In the genomic region with DNA sequence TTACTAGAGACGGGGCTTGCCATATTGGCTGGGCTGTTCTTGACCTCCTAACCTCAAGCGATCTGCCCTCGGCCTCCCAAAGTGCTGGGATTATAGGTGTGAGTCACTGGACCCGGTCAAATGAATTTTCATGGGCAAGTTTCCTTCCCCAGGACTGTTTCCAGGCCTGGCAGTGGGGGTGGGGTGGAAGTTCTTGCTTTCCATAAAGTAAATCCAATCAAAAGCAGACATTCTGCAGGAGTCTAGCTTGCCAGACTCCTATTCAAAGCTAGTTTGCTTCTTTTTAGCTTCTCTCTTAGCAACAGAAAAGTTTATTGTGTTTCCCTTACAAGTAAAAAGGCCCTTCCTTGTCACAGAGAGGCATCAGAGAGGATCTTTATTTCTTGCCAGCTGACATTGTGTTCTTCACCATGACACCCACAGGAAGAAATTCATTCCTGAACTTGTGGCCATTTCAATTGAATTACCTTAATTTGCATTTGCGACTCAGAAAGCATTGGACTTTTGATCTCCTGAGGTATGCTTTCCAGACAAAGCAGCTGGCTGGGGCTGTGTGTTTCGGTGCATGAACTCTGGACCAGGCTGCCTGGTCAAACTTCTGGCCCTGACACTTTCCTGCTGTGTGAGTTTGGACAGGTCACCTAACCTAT, we compare ENCODE assay signal across 16 cellular contexts. TPM values are rescaled to one million over a fixed set of nuclear protein-coding genes. Genes with fewer than 3 reads are reported as not detected.
DNase-seq lines count a peak whose midpoint lies in the region; ATAC-seq and TF ChIP-seq lines count a peak whose summit lies in the region.
"Had no signal": no experiment of that assay in that cellular context is flagged by ENCODE, and none has a peak within 500 bp of the region (broad histone marks: within the 10 kb centered on the region; RNA-seq: fewer than 3 reads in every experiment).

No MANE protein-coding gene starts in this region.

- H2AFZ ChIP-seq in hepatocyte, result no peak overlapping the region

- CTCF ChIA-PET in activated CD4-positive, alpha-beta T cell treated with anti-CD3 and anti-CD28 coated beads, Interleukin-2, amount 10 ng/mL, durations not matched to agents 7 days and 5 days (lab: Charles Lee), result no interaction called here

- peak overlapping the region; percentile 79 for H3K27ac ChIP-seq in hepatocyte
- H3K27ac ChIP-seq: BLaER1 treated with 17β-estradiol and CSF1 and Interleukin-3, amounts not matched to agents 10 nM and 100 nM; SK-N-MC had no signal

- H3K9me3 ChIP-seq in hepatocyte (ENCODE audit: low read depth), result no peaks in the 10 kb centered on the region
- H3K9me3 ChIP-seq: BLaER1 treated with 17β-estradiol and CSF1 and Interleukin-3, amounts not matched to agents 10 nM and 100 nM had no signal

- peaks cover 22% of the 10 kb centered on the region for H3K4me1 ChIP-seq in hepatocyte (ENCODE audit: insufficient read depth)
- H3K4me1 ChIP-seq: BLaER1 treated with 17β-estradiol and CSF1 and Interleukin-3, amounts not matched to agents 10 nM and 100 nM had no signal

- no peak for TF ChIP-seq CTCF in hepatocyte (IDR thresholded peaks at IDR 0.05; ENCODE audit: poor library complexity)

- no peaks in the 10 kb centered on the region for H3K27me3 Mint-ChIP-seq in activated CD4-positive, alpha-beta T cell treated with anti-CD3 and anti-CD28 coated beads, Interleukin-2, amount 10 ng/mL, durations not matched to agents 7 days and 5 days
- H3K27me3 Mint-ChIP-seq: activated naive CD4-positive, alpha-beta T cell treated with anti-CD3 and anti-CD28 coated beads, Interleukin-2, amount 50 U/mL, for 24 hours had no signal

- peak overlapping the region; percentile 43 for H3K4me2 ChIP-seq in hepatocyte
- H3K4me2 ChIP-seq: BLaER1 treated with 17β-estradiol and CSF1 and Interleukin-3, amounts not matched to agents 10 nM and 100 nM had no signal

- H3K27me3 ChIP-seq in hepatocyte, result no peaks in the 10 kb centered on the region
- H3K27me3 ChIP-seq: BLaER1 treated with 17β-estradiol and CSF1 and Interleukin-3, amounts not matched to agents 10 nM and 100 nM had no signal

- no peaks in the 10 kb centered on the region for H3K36me3 Mint-ChIP-seq in activated CD4-positive, alpha-beta T cell treated with anti-CD3 and anti-CD28 coated beads, Interleukin-2, amount 10 ng/mL, durations not matched to agents 7 days and 5 days (ENCODE audit: low read depth)
- H3K36me3 Mint-ChIP-seq: activated naive CD4-positive, alpha-beta T cell treated with anti-CD3 and anti-CD28 coated beads, Interleukin-2, amount 50 U/mL, for 24 hours; natural killer cell had no signal

- H3K4me3 ChIP-seq in hepatocyte, result no peak overlapping the region
- H3K4me3 ChIP-seq: BLaER1 treated with 17β-estradiol and CSF1 and Interleukin-3, amounts not matched to agents 10 nM and 100 nM had no signal

- no peak overlapping the region for H3K27ac Mint-ChIP-seq in activated CD4-positive, alpha-beta T cell treated with anti-CD3 and anti-CD28 coated beads, Interleukin-2, amount 10 ng/mL, durations not matched to agents 7 days and 5 days
- H3K27ac Mint-ChIP-seq: activated naive CD4-positive, alpha-beta T cell treated with anti-CD3 and anti-CD28 coated beads, Interleukin-2, amount 50 U/mL, for 24 hours; natural killer cell had no signal

- H3K4me3 Mint-ChIP-seq in activated CD4-positive, alpha-beta T cell treated with anti-CD3 and anti-CD28 coated beads, Interleukin-2, amount 10 ng/mL, durations not matched to agents 7 days and 5 days, result no peak overlapping the region
- H3K4me3 Mint-ChIP-seq: activated naive CD4-positive, alpha-beta T cell treated with anti-CD3 and anti-CD28 coated beads, Interleukin-2, amount 50 U/mL, for 24 hours; natural killer cell had no signal

- ATAC-seq in SK-N-SH treated with all-trans-retinoic acid at 6 μM for 48 hours, result peak; percentile 78
- ATAC-seq in GM21786 (IDR thresholded peaks at IDR 0.05; ENCODE audit: unreplicated experiment), result no peak
- ATAC-seq in HG02678 (IDR thresholded peaks at IDR 0.05; ENCODE audit: unreplicated experiment), result no peak
- ATAC-seq: natural killer cell; stimulated activated naive CD8-positive, alpha-beta T cell treated with anti-CD3 and anti-CD28 coated beads, Interleukin-15, Interleukin-2, amounts not matched to agents 100 U/mL and 50 U/mL, for 24 hours had no signal

- WGBS in hepatocyte (ENCODE audit: low lambda C conversion rate, missing lambda C conversion rate), result 15% methylated on average over 6 of the region's 6 CpGs

- no peaks in the 10 kb centered on the region for H4K20me1 ChIP-seq in hepatocyte (ENCODE audit: insufficient read depth, poor library complexity, severe bottlenecking)
- H4K20me1 ChIP-seq: BLaER1 treated with 17β-estradiol and CSF1 and Interleukin-3, amounts not matched to agents 10 nM and 100 nM had no signal

- peaks cover 13% of the 10 kb centered on the region for H3K79me2 ChIP-seq in hepatocyte

- POLR2A ChIA-PET in activated CD4-positive, alpha-beta T cell treated with anti-CD3 and anti-CD28 coated beads, Interleukin-2, amount 10 ng/mL, durations not matched to agents 7 days and 5 days (lab: Charles Lee), result no interaction called here

- H3K36me3 ChIP-seq in hepatocyte (replicated peaks; ENCODE audit: insufficient read depth, low read depth), result no peaks in the 10 kb centered on the region
- H3K36me3 ChIP-seq: BLaER1 treated with 17β-estradiol and CSF1 and Interleukin-3, amounts not matched to agents 10 nM and 100 nM had no signal

- H3K4me1 Mint-ChIP-seq in activated CD4-positive, alpha-beta T cell treated with anti-CD3 and anti-CD28 coated beads, Interleukin-2, amount 10 ng/mL, durations not matched to agents 7 days and 5 days, result no peaks in the 10 kb centered on the region
- H3K4me1 Mint-ChIP-seq: activated naive CD4-positive, alpha-beta T cell treated with anti-CD3 and anti-CD28 coated beads, Interleukin-2, amount 50 U/mL, for 24 hours had no signal

- no peaks in the 10 kb centered on the region for H3K9me3 Mint-ChIP-seq in activated CD4-positive, alpha-beta T cell treated with anti-CD3 and anti-CD28 coated beads, Interleukin-2, amount 10 ng/mL, durations not matched to agents 7 days and 5 days
- H3K9me3 Mint-ChIP-seq: activated naive CD4-positive, alpha-beta T cell treated with anti-CD3 and anti-CD28 coated beads, Interleukin-2, amount 50 U/mL, for 24 hours had no signal

- DNase-seq in ELF-1 (ENCODE audit: low read depth, low spot score) (peak; percentile 55), hepatocyte (ENCODE audit: low spot score) (peak; percentile 62), putamen (ENCODE audit: low spot score) (peak; percentile 52), NCI-H345 (lab: John Stamatoyannopoulos, UW) (no peak)
- DNase-seq in activated CD4-positive, alpha-beta T cell treated with anti-CD3 and anti-CD28 coated beads, Interleukin-2, amount 10 ng/mL, durations not matched to agents 7 days and 5 days, result no peak
- DNase-seq: activated CD4-positive, alpha-beta T cell treated with anti-CD3 and anti-CD28 coated beads for 48 hours; effector CD8-positive, alpha-beta T cell; natural killer cell; NCI-H510A treated with DMSO at 0.1 percent for 48 hours; stimulated activated naive CD8-positive, alpha-beta T cell treated with anti-CD3 and anti-CD28 coated beads, Interleukin-15, Interleukin-2, amounts not matched to agents 100 U/mL and 50 U/mL, for 24 hours had no signal

- no peaks in the 10 kb centered on the region for H3K9me2 ChIP-seq in hepatocyte (replicated peaks; ENCODE audit: insufficient read depth)

TF ChIP-seq in SK-N-SH treated with all-trans-retinoic acid at 6 μM for 48 hours, 23 proteins besides CTCF, POLR2A, EP300 and RAD21:
- TF ChIP-seq, protein P1, sequence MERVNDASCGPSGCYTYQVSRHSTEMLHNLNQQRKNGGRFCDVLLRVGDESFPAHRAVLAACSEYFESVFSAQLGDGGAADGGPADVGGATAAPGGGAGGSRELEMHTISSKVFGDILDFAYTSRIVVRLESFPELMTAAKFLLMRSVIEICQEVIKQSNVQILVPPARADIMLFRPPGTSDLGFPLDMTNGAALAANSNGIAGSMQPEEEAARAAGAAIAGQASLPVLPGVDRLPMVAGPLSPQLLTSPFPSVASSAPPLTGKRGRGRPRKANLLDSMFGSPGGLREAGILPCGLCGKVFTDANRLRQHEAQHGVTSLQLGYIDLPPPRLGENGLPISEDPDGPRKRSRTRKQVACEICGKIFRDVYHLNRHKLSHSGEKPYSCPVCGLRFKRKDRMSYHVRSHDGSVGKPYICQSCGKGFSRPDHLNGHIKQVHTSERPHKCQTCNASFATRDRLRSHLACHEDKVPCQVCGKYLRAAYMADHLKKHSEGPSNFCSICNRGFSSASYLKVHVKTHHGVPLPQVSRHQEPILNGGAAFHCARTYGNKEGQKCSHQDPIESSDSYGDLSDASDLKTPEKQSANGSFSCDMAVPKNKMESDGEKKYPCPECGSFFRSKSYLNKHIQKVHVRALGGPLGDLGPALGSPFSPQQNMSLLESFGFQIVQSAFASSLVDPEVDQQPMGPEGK (CRISPR knock-in tag; IDR thresholded peaks at IDR 0.05; ENCODE audit: borderline replicate concordance), result peak; percentile 55; the same call in 1 of the 2 replicates
- TF ChIP-seq TCF4 (CRISPR knock-in tag; IDR thresholded peaks at IDR 0.05; ENCODE audit: borderline replicate concordance), result no peak

RNA-seq across cellular contexts. Expression of a gene that starts 37.9 kb away (rescaled TPM):
- 23.1 and 25.1 TPM in 2 replicates for total RNA-seq in hepatocyte
- 17.4 and 20.2 TPM in 2 replicates for polyA plus RNA-seq in hepatocyte
- total RNA-seq in activated CD4-positive, alpha-beta T cell treated with anti-CD3 and anti-CD28 coated beads, Interleukin-2, amount 10 ng/mL, durations not matched to agents 7 days and 5 days, result not detected
- total RNA-seq: natural killer cell had no signal

Comparison
In these comparisons a context has a peak if more than half of its experiments do, and no peak if none do; other contexts are left out.
1. DNase-seq: peak in ELF-1 (single experiment), hepatocyte (single experiment) and putamen (single experiment); none in activated CD4-positive, alpha-beta T cell treated with anti-CD3 and anti-CD28 coated beads, Interleukin-2, amount 10 ng/mL, durations not matched to agents 7 days and 5 days (single experiment) and NCI-H345 (single experiment).
2. RNA of a gene that starts 37.9 kb away (total RNA-seq): 23.1 to 25.1 TPM in hepatocyte; not detected in activated CD4-positive, alpha-beta T cell treated with anti-CD3 and anti-CD28 coated beads, Interleukin-2, amount 10 ng/mL, durations not matched to agents 7 days and 5 days; every median in the first group is over 10 times any median in the second.